In genomic region chr15:75646112-75646943, GRCh38 we compare ENCODE assay signal across 9 cellular contexts. TPM values are rescaled to one million over a fixed set of nuclear protein-coding genes. Genes with fewer than 3 reads are reported as not detected.
A peak's percentile ranks its signal among the peaks of the same experiment; 100 is the strongest.
DNase-seq lines count a peak whose midpoint lies in the region; ATAC-seq and TF ChIP-seq lines count a peak whose summit lies in the region.
"Had no signal": no experiment of that assay in that cellular context is flagged by ENCODE, and none has a peak within 500 bp of the region (broad histone marks: within the 10 kb centered on the region; RNA-seq: fewer than 3 reads in every experiment).

No MANE protein-coding gene starts in this region.

- H3K4me1 Mint-ChIP-seq in activated CD4-positive, alpha-beta memory T cell treated with anti-CD3 and anti-CD28 coated beads for 36 hours (ENCODE audit: low read depth) = peaks cover 33% of the 10 kb centered on the region

- no peak for ATAC-seq in gastroesophageal sphincter

- 34 to 37% methylated on average over 5 of the region's 5 CpGs for WGBS in GM23248 (ENCODE audit: low coverage in 1 of 2, low lambda C conversion rate in 2 of 2, missing lambda C conversion rate in 2 of 2), 2 experiments
- WGBS in gastroesophageal sphincter (ENCODE audit: low coverage in 1 of 2), 2 donors = 11% methylated on average over 4 of the region's 5 CpGs; no CpG with 5 or more reads in 1 of the 2 donors

- TF ChIP-seq EP300 in gastroesophageal sphincter (IDR thresholded peaks at IDR 0.05) = no peak

- H3K9me3 ChIP-seq in GM23248 (ENCODE audit: low read depth) = no peaks in the 10 kb centered on the region
- no peaks in the 10 kb centered on the region for H3K9me3 ChIP-seq in gastroesophageal sphincter

- H4K20me1 ChIP-seq in GM23248 (ENCODE audit: insufficient read depth) = no peaks in the 10 kb centered on the region

- H3K36me3 ChIP-seq in GM23248 (ENCODE audit: low read depth) (no peaks in the 10 kb centered on the region), gastroesophageal sphincter (peaks cover 0 to 6% of the 10 kb centered on the region in 2 donors)

- H3K27ac Mint-ChIP-seq in activated CD4-positive, alpha-beta memory T cell treated with anti-CD3 and anti-CD28 coated beads for 36 hours = no peak overlapping the region

- no peaks in the 10 kb centered on the region for H3K27me3 Mint-ChIP-seq in activated CD4-positive, alpha-beta memory T cell treated with anti-CD3 and anti-CD28 coated beads for 36 hours

- POLR2A ChIA-PET in activated CD4-positive, alpha-beta memory T cell treated with anti-CD3 and anti-CD28 coated beads for 36 hours (lab: Charles Lee) = interaction anchor here (0.6 to 2.5 kb wide), 5 partner anchors 21 to 280 kb away, joined by 3 to 14 read pairs (median 9); partner anchors contain the start of genes MAN2C1 and SNUPN

- no peaks in the 10 kb centered on the region for H3K9me3 Mint-ChIP-seq in activated CD4-positive, alpha-beta memory T cell treated with anti-CD3 and anti-CD28 coated beads for 36 hours

- H3K79me2 ChIP-seq in GM23248 (ENCODE audit: insufficient read depth) = peaks cover 57% of the 10 kb centered on the region

- peak overlapping the region; percentile 83 for H3K4me3 Mint-ChIP-seq in activated CD4-positive, alpha-beta memory T cell treated with anti-CD3 and anti-CD28 coated beads for 36 hours

- peaks cover 29% of the 10 kb centered on the region for H3K4me1 ChIP-seq in GM23248 (ENCODE audit: insufficient read depth)
- H3K4me1 ChIP-seq in gastroesophageal sphincter = peaks cover 2 to 46% (median 28%) of the 10 kb centered on the region in 3 donors

- H3K27ac ChIP-seq in GM23248 (peak overlapping the region; percentile 93), gastroesophageal sphincter (peak overlapping the region; percentile 92 to 98 (median 96))

- peak overlapping the region; percentile 89 for H3K4me2 ChIP-seq in GM23248 (ENCODE audit: unreplicated experiment)

- no peak for TF ChIP-seq POLR2A in gastroesophageal sphincter (IDR thresholded peaks at IDR 0.05)

- no peaks in the 10 kb centered on the region for H3K36me3 Mint-ChIP-seq in activated CD4-positive, alpha-beta memory T cell treated with anti-CD3 and anti-CD28 coated beads for 36 hours

- peak overlapping the region; percentile 96 for H3K9ac ChIP-seq in GM23248

- TF ChIP-seq CTCF in gastroesophageal sphincter (IDR thresholded peaks at IDR 0.05) = no peak

- H3K4me3 ChIP-seq in GM23248 (peak overlapping the region; percentile 85), gastroesophageal sphincter (peak overlapping the region; percentile 86 to 90), skeletal muscle cell (ENCODE audit: low read depth, low read length) (peak overlapping the region; percentile 78)

- CTCF ChIA-PET in activated CD4-positive, alpha-beta memory T cell treated with anti-CD3 and anti-CD28 coated beads for 36 hours (lab: Charles Lee) = interaction anchor here (1.2 to 2.3 kb wide), 5 partner anchors 33 to 278 kb away, joined by 3 to 24 read pairs (median 7); partner anchors contain the start of gene MAN2C1

- peaks cover 16% of the 10 kb centered on the region; the same call in 1 of the 2 replicates for H3F3A ChIP-seq in GM23248 (ENCODE audit: insufficient read depth)

- peak overlapping the region; percentile 63 for H2AFZ ChIP-seq in GM23248

- H3K27me3 ChIP-seq in GM23248 (replicated peaks; ENCODE audit: insufficient read depth) (no peaks in the 10 kb centered on the region), gastroesophageal sphincter (no peaks in the 10 kb centered on the region)

- intact Hi-C loops in activated CD4-positive, alpha-beta memory T cell treated with anti-CD3 and anti-CD28 coated beads for 36 hours (cut with micrococcal nuclease) = no loop called here

- H3K9me2 ChIP-seq in GM23248 (ENCODE audit: insufficient read depth) = no peaks in the 10 kb centered on the region

- DNase-seq in GM23248 (no peak), skeletal muscle cell (ENCODE audit: low read depth) (no peak), SW480 (ENCODE audit: low spot score) (no peak), iPS-NIHi7 (ENCODE audit: extremely low spot score) (no peak), NCI-H510A treated with DMSO at 0.1 percent for 48 hours (lab: John Stamatoyannopoulos, UW) (no peak), islet precursor cell (no peak)
- DNase-seq in activated CD4-positive, alpha-beta memory T cell treated with anti-CD3 and anti-CD28 coated beads for 36 hours = no peak
- DNase-seq: SHP77 treated with DMSO at 0.1 percent for 48 hours had no signal

- in situ Hi-C loops in GM23248 (cut with MboI) = no loop called here

RNA-seq across cellular contexts. Expression of gene SNX33, which starts 1.4 kb away (rescaled TPM):
- total RNA-seq in GM23248 (2014; rRNA removed; shearing (Covaris generic)) = 22.9 and 28.7 TPM in 2 replicates
- polyA plus RNA-seq in GM23248 (2016; fragmentation: Nextera tagmentation; extraction: Ambion mirVana) = 13.0 and 13.1 TPM in 2 replicates
- total RNA-seq in activated CD4-positive, alpha-beta memory T cell treated with anti-CD3 and anti-CD28 coated beads for 36 hours = 1 to 10 TPM; 3.0 to 3.2 TPM
- 10 to 100 TPM; 32.8 to 51.5 (median 41.2) TPM for total RNA-seq in gastroesophageal sphincter

RNA-seq across cellular contexts. Expression of gene IMP3, which starts 6.3 kb away (rescaled TPM):
- 138 and 154 TPM in 2 replicates for total RNA-seq in GM23248 (2014; rRNA removed; shearing (Covaris generic))
- 103 and 105 TPM in 2 replicates for polyA plus RNA-seq in GM23248 (2016; fragmentation: Nextera tagmentation; extraction: Ambion mirVana)
- total RNA-seq in activated CD4-positive, alpha-beta memory T cell treated with anti-CD3 and anti-CD28 coated beads for 36 hours = 10 to 100 TPM; 71.7 to 72.4 TPM
- total RNA-seq in gastroesophageal sphincter = 10 to 100 TPM; 72.8 to 94.9 (median 85.5) TPM

RNA-seq across cellular contexts. Expression of gene SNUPN, which starts 20.8 kb away (rescaled TPM):
- total RNA-seq in GM23248 (2014; rRNA removed; shearing (Covaris generic)) = 31.9 and 33.5 TPM in 2 replicates
- polyA plus RNA-seq in GM23248 (2016; fragmentation: Nextera tagmentation; extraction: Ambion mirVana) = 38.0 and 41.5 TPM in 2 replicates
- 10 to 100 TPM; 33.4 to 34.2 TPM for total RNA-seq in activated CD4-positive, alpha-beta memory T cell treated with anti-CD3 and anti-CD28 coated beads for 36 hours
- 10 to 100 TPM; 18.6 to 27.3 (median 21.0) TPM for total RNA-seq in gastroesophageal sphincter
